Comparison of ENCODE assay signal across 8 cellular contexts in genomic region chr20:53642196-53643030, GRCh38. TPM values are rescaled to one million over a fixed set of nuclear protein-coding genes. Genes with fewer than 3 reads are reported as not detected.
DNase-seq lines count a peak whose midpoint lies in the region; ATAC-seq and TF ChIP-seq lines count a peak whose summit lies in the region.

No MANE protein-coding gene starts in this region.

- H3K27me3 Mint-ChIP-seq in CD8-positive, alpha-beta memory T cell: no peaks in the 10 kb centered on the region
- H3K27me3 Mint-ChIP-seq in chondrocyte (ENCODE audit: low read depth): no peaks in the 10 kb centered on the region

- H3K27ac ChIP-seq in CD8-positive, alpha-beta memory T cell (ENCODE audit: low read depth, low read length): peak overlapping the region; percentile 73
- H3K27ac ChIP-seq in mesenchymal stem cell (ENCODE audit: low read length, poor library complexity, severe bottlenecking) (peak overlapping the region; percentile 88), upper lobe of right lung (peak overlapping the region; percentile 85)

- intact Hi-C loops in upper lobe of right lung (cut with DNase I): no loop called here

- H3K9me3 Mint-ChIP-seq in CD8-positive, alpha-beta memory T cell: no peaks in the 10 kb centered on the region
- H3K9me3 Mint-ChIP-seq in chondrocyte (ENCODE audit: low read depth): no peaks in the 10 kb centered on the region

- H2BK15ac ChIP-seq in mesenchymal stem cell (ENCODE audit: low read depth, poor library complexity, severe bottlenecking): no peak overlapping the region

- H3K36me3 ChIP-seq in CD8-positive, alpha-beta memory T cell (ENCODE audit: insufficient read depth, low read length): no peaks in the 10 kb centered on the region
- H3K36me3 ChIP-seq in mesenchymal stem cell (ENCODE audit: control insufficient read depth in 1 of 2, insufficient read depth in 2 of 2, low read depth in 1 of 2, low read length in 2 of 2) (no peaks in the 10 kb centered on the region), upper lobe of right lung (no peaks in the 10 kb centered on the region)

- peak overlapping the region in 1 of 2 experiments; percentile 59 for H2BK12ac ChIP-seq in mesenchymal stem cell (ENCODE audit: low read length in 2 of 2)

- peak overlapping the region; percentile 30 for H3K4me2 ChIP-seq in mesenchymal stem cell (ENCODE audit: low read length, poor library complexity, severe bottlenecking)

- H3K4me3 Mint-ChIP-seq in CD8-positive, alpha-beta memory T cell: peak overlapping the region; percentile 78 to 94 (median 85)
- H3K4me3 Mint-ChIP-seq in chondrocyte (ENCODE audit: unreplicated experiment): no peak overlapping the region

- no peak overlapping the region for H2BK5ac ChIP-seq in mesenchymal stem cell (ENCODE audit: low read depth, low read length, poor library complexity, severe bottlenecking)

- H3K23ac ChIP-seq in mesenchymal stem cell (ENCODE audit: low read length in 2 of 2): no peak overlapping the region

- H3K4me1 ChIP-seq in CD8-positive, alpha-beta memory T cell (ENCODE audit: insufficient read depth, low read length): peaks cover 34% of the 10 kb centered on the region
- H3K4me1 ChIP-seq in mesenchymal stem cell (ENCODE audit: control insufficient read depth, insufficient read depth, low read depth, low read length) (peaks cover 3% of the 10 kb centered on the region), upper lobe of right lung (peaks cover 13% of the 10 kb centered on the region)

- H2AFZ ChIP-seq in mesenchymal stem cell (ENCODE audit: low read depth, low read length): no peak overlapping the region

- H3K9me3 ChIP-seq in CD8-positive, alpha-beta memory T cell (ENCODE audit: low read length): no peaks in the 10 kb centered on the region
- no peaks in the 10 kb centered on the region for H3K9me3 ChIP-seq in mesenchymal stem cell (ENCODE audit: control insufficient read depth, low read length)
- no peaks in the 10 kb centered on the region for H3K9me3 ChIP-seq in upper lobe of right lung

- peak in 3 of 5 donors; percentile 10 to 65 (median 45) for DNase-seq in CD8-positive, alpha-beta memory T cell
- DNase-seq in HuH-7 (ENCODE audit: low spot score) (peak; percentile 80), T-helper 9 cell (peak; percentile 10), chondrocyte (ENCODE audit: low spot score) (no peak), mesenchymal stem cell (peak; percentile 88), upper lobe of right lung (no peak), middle frontal gyrus (ENCODE audit: extremely low spot score, low spot score) (no peak)

- peak overlapping the region; percentile 72 for H4K8ac ChIP-seq in mesenchymal stem cell (ENCODE audit: low read length)

- no peaks in the 10 kb centered on the region for H3K36me3 Mint-ChIP-seq in CD8-positive, alpha-beta memory T cell
- no peaks in the 10 kb centered on the region for H3K36me3 Mint-ChIP-seq in chondrocyte (ENCODE audit: low read depth)

- H3K14ac ChIP-seq in mesenchymal stem cell (ENCODE audit: low read length in 2 of 2): no peak overlapping the region

- no peaks in the 10 kb centered on the region for H3K27me3 ChIP-seq in CD8-positive, alpha-beta memory T cell (ENCODE audit: insufficient read depth, low read length, poor library complexity, severe bottlenecking)
- no peaks in the 10 kb centered on the region for H3K27me3 ChIP-seq in mesenchymal stem cell (ENCODE audit: control insufficient read depth in 1 of 2, insufficient read depth in 1 of 2, low read length in 2 of 2)
- no peaks in the 10 kb centered on the region for H3K27me3 ChIP-seq in upper lobe of right lung

- H3K4me1 Mint-ChIP-seq in CD8-positive, alpha-beta memory T cell: peaks cover 29 to 46% (median 42%) of the 10 kb centered on the region in 3 donors
- peaks cover 17% of the 10 kb centered on the region for H3K4me1 Mint-ChIP-seq in chondrocyte (ENCODE audit: low read depth)

- no peak overlapping the region for H2AK5ac ChIP-seq in mesenchymal stem cell (ENCODE audit: low read length, severe bottlenecking)

- no peak overlapping the region for H4K91ac ChIP-seq in mesenchymal stem cell (ENCODE audit: low read length)

- peak overlapping the region; percentile 93 to 99 (median 97) for H3K27ac Mint-ChIP-seq in CD8-positive, alpha-beta memory T cell
- H3K27ac Mint-ChIP-seq in chondrocyte (ENCODE audit: unreplicated experiment): peak overlapping the region; percentile 89

- TF ChIP-seq CTCF in chondrocyte (IDR thresholded peaks at IDR 0.05) (no peak), upper lobe of right lung (IDR thresholded peaks at IDR 0.05) (no peak)

- no peaks in the 10 kb centered on the region for H3K79me1 ChIP-seq in mesenchymal stem cell (replicated peaks; ENCODE audit: low read length, poor library complexity, severe bottlenecking)

- H3K9ac ChIP-seq in mesenchymal stem cell (ENCODE audit: low read length): peak overlapping the region; percentile 74

- H3K18ac ChIP-seq in mesenchymal stem cell (ENCODE audit: low read depth in 1 of 2, low read length in 2 of 2): peak overlapping the region in 1 of 2 experiments; percentile 54

- CTCF ChIA-PET in CD8-positive, alpha-beta memory T cell (lab: Charles Lee): interaction anchor here (0.9 to 1.8 kb wide), 10 partner anchors 11 to 273 kb away, joined by 3 to 9 read pairs (median 5); partner anchors contain the start of gene ZNF217

- H3K4ac ChIP-seq in mesenchymal stem cell (ENCODE audit: low read depth in 1 of 2, low read length in 2 of 2): peak overlapping the region in 1 of 2 experiments; percentile 32

- POLR2A ChIA-PET in CD8-positive, alpha-beta memory T cell (lab: Charles Lee): interaction anchor here (0.6 to 2.0 kb wide), 14 partner anchors 11 to 230 kb away, joined by 3 to 19 read pairs (median 5); no protein-coding TSS in a partner anchor

- 45% methylated on average over 16 of the region's 17 CpGs for WGBS in mesenchymal stem cell

- no peak overlapping the region for H2BK120ac ChIP-seq in mesenchymal stem cell (ENCODE audit: low read depth, low read length)

- H3K4me3 ChIP-seq in CD8-positive, alpha-beta memory T cell (ENCODE audit: low read length): peak overlapping the region; percentile 14
- peak overlapping the region in 1 of 2 experiments; percentile 52 for H3K4me3 ChIP-seq in mesenchymal stem cell (ENCODE audit: insufficient read depth in 1 of 2, low read depth in 1 of 2, low read length in 2 of 2)
- peak overlapping the region; percentile 9 for H3K4me3 ChIP-seq in upper lobe of right lung

- peak; percentile 49 for ATAC-seq in GM21390 (IDR thresholded peaks at IDR 0.05; ENCODE audit: unreplicated experiment)
- peak; percentile 80 for ATAC-seq in upper lobe of right lung

RNA-seq across cellular contexts. Expression of gene ZNF217, which starts 48.8 kb away (rescaled TPM):
- 10 to 100 TPM; 52.5 to 54.3 TPM for total RNA-seq in CD8-positive, alpha-beta memory T cell
- polyA plus RNA-seq in CD8-positive, alpha-beta memory T cell: 24.0 TPM
- 26.9 to 28.7 TPM (median 27.0 TPM) in 3 replicates for total RNA-seq in chondrocyte
- 15.7 TPM for polyA plus RNA-seq in mesenchymal stem cell (2013, experiment 1 of 2)
- 16.6 TPM for polyA plus RNA-seq in mesenchymal stem cell (2013, experiment 2 of 2)
- total RNA-seq in upper lobe of right lung: 30.9 TPM

Comparison
In these comparisons a context has a peak if more than half of its experiments do, and no peak if none do; other contexts are left out.
1. DNase-seq: peak in CD8-positive, alpha-beta memory T cell (3 of 5), HuH-7 (single experiment), T-helper 9 cell (single experiment) and mesenchymal stem cell (single experiment); none in chondrocyte (single experiment), upper lobe of right lung (single experiment) and middle frontal gyrus (single experiment).
2. Peak in every context shown above with its lines, with median percentiles within 50 percentile points of each other: H3K27ac ChIP-seq.